Comparison of ENCODE assay signal across 8 cellular contexts in the genomic region with DNA sequence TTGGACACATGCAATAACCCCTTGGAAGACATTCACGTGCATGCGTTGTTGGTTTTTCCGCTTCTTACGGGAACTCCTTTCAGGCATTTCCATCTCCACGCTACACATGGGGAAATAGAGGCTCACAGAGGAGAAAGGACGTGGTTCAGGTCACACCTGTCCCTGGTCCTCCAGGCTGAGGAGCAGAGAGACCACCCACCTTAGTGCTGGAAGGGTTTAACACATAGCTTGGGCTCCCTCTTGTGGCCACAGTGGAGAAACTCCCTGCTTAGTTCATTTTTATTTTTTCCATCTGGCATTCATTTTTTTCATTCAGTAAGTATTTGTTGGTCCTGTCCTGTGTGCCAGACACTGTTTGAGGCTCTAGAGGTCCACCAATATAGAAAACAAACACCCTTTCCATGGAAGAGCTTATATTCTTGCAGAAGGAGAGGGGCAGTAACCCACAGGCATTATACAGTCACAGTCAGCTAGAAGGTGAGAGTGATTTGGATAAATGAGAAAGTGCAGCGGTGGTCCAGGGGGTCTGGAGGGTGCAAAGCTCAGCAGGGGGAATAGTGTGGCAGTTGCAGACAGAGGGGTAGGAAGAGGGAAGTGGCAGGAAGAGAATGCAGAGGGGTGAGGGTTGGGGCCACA. TPM values are rescaled to one million over a fixed set of nuclear protein-coding genes. Genes with fewer than 3 reads are reported as not detected.
DNase-seq lines count a peak whose midpoint lies in the region; ATAC-seq and TF ChIP-seq lines count a peak whose summit lies in the region.

No MANE protein-coding gene starts in this region.

- H3K79me2 ChIP-seq in PC-9 (ENCODE audit: low read depth), result no peaks in the 10 kb centered on the region
- no peaks in the 10 kb centered on the region for H3K79me2 ChIP-seq in trophoblast cell (ENCODE audit: control insufficient read depth, insufficient read depth, low read length, poor library complexity)

- H2AFZ ChIP-seq in PC-9, result no peak overlapping the region
- no peak overlapping the region for H2AFZ ChIP-seq in trophoblast cell (ENCODE audit: insufficient read depth, low read length, poor library complexity)

- ATAC-seq in foreskin keratinocyte (no peak), HG02759 (IDR thresholded peaks at IDR 0.05; ENCODE audit: unreplicated experiment) (no peak), HG03025 (IDR thresholded peaks at IDR 0.05; ENCODE audit: low FRiP score, unreplicated experiment) (no peak)

- H3K4me3 ChIP-seq in PC-9, result no peak overlapping the region
- no peak overlapping the region for H3K4me3 ChIP-seq in trophoblast cell (ENCODE audit: low read depth, low read length)

- H3K18ac ChIP-seq in trophoblast cell (ENCODE audit: low read length), result no peak overlapping the region

- H3K27me3 ChIP-seq in PC-9 (ENCODE audit: insufficient read depth, low read depth), result peaks cover 59% of the 10 kb centered on the region
- H3K27me3 ChIP-seq in foreskin keratinocyte, result peaks cover 4% of the 10 kb centered on the region
- no peaks in the 10 kb centered on the region for H3K27me3 ChIP-seq in trophoblast cell (ENCODE audit: insufficient read depth, low read length)

- H3F3A ChIP-seq in PC-9 (ENCODE audit: insufficient read depth, low read depth), result no peaks in the 10 kb centered on the region

- POLR2A ChIA-PET in PC-9 (lab: Charles Lee; ENCODE audit: unreplicated experiment), result interaction anchor here (0.7 kb wide), 1 partner anchor 523 kb away, joined by 3 read pairs; no protein-coding TSS in a partner anchor

- H3K4me1 ChIP-seq in PC-9 (replicated peaks; ENCODE audit: insufficient read depth) (no peaks in the 10 kb centered on the region), foreskin keratinocyte (no peaks in the 10 kb centered on the region), trophoblast cell (ENCODE audit: control insufficient read depth in 1 of 2, insufficient read depth in 2 of 2, low read length in 2 of 2) (peaks cover 0 to 3% of the 10 kb centered on the region in 2 experiments)

- no peaks in the 10 kb centered on the region for H3K36me3 ChIP-seq in PC-9 (ENCODE audit: low read depth)
- no peaks in the 10 kb centered on the region for H3K36me3 ChIP-seq in trophoblast cell (ENCODE audit: control insufficient read depth in 1 of 2, insufficient read depth in 2 of 2, low read length in 2 of 2)

- H3K4me2 ChIP-seq in PC-9, result no peak overlapping the region
- H3K4me2 ChIP-seq in trophoblast cell (ENCODE audit: low read length), result no peak overlapping the region

- no peak overlapping the region for H3K27ac Mint-ChIP-seq in HFFc6

- no peaks in the 10 kb centered on the region for H3K79me1 ChIP-seq in trophoblast cell (ENCODE audit: low read length)

- CTCF ChIA-PET in PC-9 (lab: Charles Lee), result interaction anchor here (0.9 to 1.1 kb wide), 2 partner anchors 14 to 122 kb away, joined by 3 to 4 read pairs; no protein-coding TSS in a partner anchor

- no peak overlapping the region for H4K12ac ChIP-seq in trophoblast cell (ENCODE audit: low read depth, low read length)

- intact Hi-C loops in PC-9 (cut with micrococcal nuclease; ENCODE audit: unreplicated experiment), result loop anchor here (2.0 to 5.0 kb wide), 3 partner anchors 36 to 584 kb away; no protein-coding TSS in a partner anchor

- H2BK5ac ChIP-seq in trophoblast cell (ENCODE audit: low read depth, low read length, poor library complexity), result no peak overlapping the region

- no peak overlapping the region for H3K9ac ChIP-seq in trophoblast cell (ENCODE audit: low read length)

- H3K27ac ChIP-seq in PC-9 (no peak overlapping the region), foreskin keratinocyte (no peak overlapping the region), trophoblast cell (ENCODE audit: low read depth, low read length) (no peak overlapping the region)

- peaks cover 4% of the 10 kb centered on the region; the same call in 1 of the 2 replicates for H3K36me3 Mint-ChIP-seq in HFFc6 (ENCODE audit: low read depth)

- H3K14ac ChIP-seq in trophoblast cell (ENCODE audit: low read length), result no peak overlapping the region

- peak; percentile 73 for DNase-seq in CD1c-positive myeloid dendritic cell (ENCODE audit: extremely low spot score)
- peak; percentile 26 for DNase-seq in HFFc6
- peak; percentile 50 for DNase-seq in PC-9
- peak; percentile 25 to 45 for DNase-seq in activated T-helper 1 cell treated with anti-CD3 and anti-CD28 coated beads, Interleukin-2, amount 50 U/mL, for 16 hours (ENCODE audit: low read depth in 1 of 2, low spot score in 1 of 2)
- DNase-seq in foreskin keratinocyte, result peak in 1 of 2 donors; percentile 11
- DNase-seq in trophoblast cell, result peak; percentile 44 to 75

- H3K4ac ChIP-seq in trophoblast cell (ENCODE audit: low read depth, low read length), result no peak overlapping the region

- no peak overlapping the region for H2AK5ac ChIP-seq in trophoblast cell (ENCODE audit: low read length)

- H3K23ac ChIP-seq in trophoblast cell (ENCODE audit: low read length), result no peak overlapping the region

- peaks cover 24% of the 10 kb centered on the region for H3K27me3 Mint-ChIP-seq in HFFc6 (ENCODE audit: insufficient read depth)

- no CpG with 5 or more reads among the region's 7 CpGs for WGBS in trophoblast cell (ENCODE audit: extremely low coverage, insufficient coverage, insufficient read length)

- H3K9me3 ChIP-seq in PC-9 (ENCODE audit: insufficient read depth, low read depth), result no peaks in the 10 kb centered on the region
- no peaks in the 10 kb centered on the region for H3K9me3 ChIP-seq in trophoblast cell (ENCODE audit: insufficient read depth, low read depth, low read length)

- peak; percentile 90 for TF ChIP-seq CTCF in HFFc6 (IDR thresholded peaks at IDR 0.05)
- TF ChIP-seq CTCF in PC-9 (conservative IDR thresholded peaks at IDR 0.05), result peak; percentile 96
- peak; percentile 75 for TF ChIP-seq CTCF in foreskin keratinocyte (conservative IDR thresholded peaks at IDR 0.05)

- H2BK12ac ChIP-seq in trophoblast cell (ENCODE audit: low read length), result no peak overlapping the region

- no peaks in the 10 kb centered on the region for H3K9me2 ChIP-seq in PC-9 (ENCODE audit: insufficient read depth)

- H4K8ac ChIP-seq in trophoblast cell (ENCODE audit: low read depth, low read length), result no peak overlapping the region

- no TSS peak for BruUV-seq in PC-9 (replicated peaks; lab: Mats Ljungman, UMichigan)

- peaks cover 18% of the 10 kb centered on the region for H3K4me1 Mint-ChIP-seq in HFFc6 (ENCODE audit: low read depth)

- H2BK120ac ChIP-seq in trophoblast cell (ENCODE audit: insufficient read depth, low read length, poor library complexity), result no peak overlapping the region

- peaks cover 4% of the 10 kb centered on the region; the same call in 1 of the 2 replicates for H3K9me3 Mint-ChIP-seq in HFFc6

- H4K20me1 ChIP-seq in PC-9 (ENCODE audit: insufficient read depth), result no peaks in the 10 kb centered on the region

- H4K91ac ChIP-seq in trophoblast cell (ENCODE audit: low read depth, low read length), result no peak overlapping the region

- H3K4me3 Mint-ChIP-seq in HFFc6, result no peak overlapping the region

RNA-seq across cellular contexts. Expression of gene TTYH1, which starts 24.2 kb away (rescaled TPM):
- total RNA-seq in HFFc6 (2021; fragmentation: NEBNext Ultra II Directional; extraction: Animal tissue kit (Norgen Biotek cat#: 25700)), result under 1 TPM in 1 of 6 experiments, not detected in 5; 0.45 TPM
- total RNA-seq in PC-9 (2021), result 1.6 and 2.4 TPM in 2 replicates
- not detected in 2 replicates for total RNA-seq in foreskin keratinocyte
- polyA plus RNA-seq in foreskin keratinocyte, result not detected in 2 replicates
- 1.1 and 2.4 TPM in 2 replicates for polyA plus RNA-seq in trophoblast cell (2013)

RNA-seq across cellular contexts. Expression of gene LAIR1, which starts 26.3 kb away (rescaled TPM):
- not detected for total RNA-seq in HFFc6 (2021; fragmentation: NEBNext Ultra II Directional; extraction: Animal tissue kit (Norgen Biotek cat#: 25700))
- total RNA-seq in PC-9 (2021), result not detected in 2 replicates
- total RNA-seq in foreskin keratinocyte, result not detected in 2 replicates
- polyA plus RNA-seq in foreskin keratinocyte, result not detected in 2 replicates
- not detected in 2 replicates for polyA plus RNA-seq in trophoblast cell (2013)

RNA-seq across cellular contexts. Expression of gene LILRA4, which starts 52.1 kb away (rescaled TPM):
- not detected for total RNA-seq in HFFc6 (2021; fragmentation: NEBNext Ultra II Directional; extraction: Animal tissue kit (Norgen Biotek cat#: 25700))
- total RNA-seq in PC-9 (2021) (not detected in 2 replicates), foreskin keratinocyte (not detected in 2 replicates)
- polyA plus RNA-seq in foreskin keratinocyte, result not detected in 2 replicates
- polyA plus RNA-seq in trophoblast cell (2013), result not detected in 2 replicates

RNA-seq across cellular contexts. Expression of gene LENG8, which starts 57.9 kb away (rescaled TPM):
- 10 to 100 TPM; 70.7 to 76.5 (median 74.0) TPM for total RNA-seq in HFFc6 (2021; fragmentation: NEBNext Ultra II Directional; extraction: Animal tissue kit (Norgen Biotek cat#: 25700))
- 274 and 279 TPM in 2 replicates for total RNA-seq in PC-9 (2021)
- total RNA-seq in foreskin keratinocyte, result 31.1 and 43.5 TPM in 2 replicates
- 34.1 and 41.2 TPM in 2 replicates for polyA plus RNA-seq in foreskin keratinocyte
- 109 and 112 TPM in 2 replicates for polyA plus RNA-seq in trophoblast cell (2013)
